In genomic region chr2:18518116-18519111, GRCh38 we compare ENCODE assay signal across 14 cellular contexts. TPM values are rescaled to one million over a fixed set of nuclear protein-coding genes. Genes with fewer than 3 reads are reported as not detected.
DNase-seq lines count a peak whose midpoint lies in the region; ATAC-seq, FAIRE-seq and TF ChIP-seq lines count a peak whose summit lies in the region.
"Had no signal": no experiment of that assay in that cellular context is flagged by ENCODE, and none has a peak within 500 bp of the region (broad histone marks: within the 10 kb centered on the region; RNA-seq: fewer than 3 reads in every experiment).

No MANE protein-coding gene starts in this region.

- intact Hi-C loops in tibial artery (cut with DNase I; ENCODE audit: low total_unique reads) = no loop called here

- H3K27ac ChIP-seq in tibial artery = peak overlapping the region; percentile 70 to 76
- no peak overlapping the region for H3K27ac ChIP-seq in substantia nigra (ENCODE audit: low read depth, low read length, poor library complexity, severe bottlenecking)
- H3K27ac ChIP-seq: 22Rv1, body of pancreas, PC-9 had no signal

- no peaks in the 10 kb centered on the region for H3K9me3 ChIP-seq in tibial artery
- H3K9me3 ChIP-seq: body of pancreas had no signal

- H3K4me3 ChIP-seq in bronchial epithelial cell (ENCODE audit: low read depth, low read length) (no peak overlapping the region), tibial artery (no peak overlapping the region)
- H3K4me3 ChIP-seq: body of pancreas, PC-9 had no signal

- H3K36me3 ChIP-seq in bronchial epithelial cell (ENCODE audit: control insufficient read depth, insufficient read depth, low read length) = no peaks in the 10 kb centered on the region
- H3K36me3 ChIP-seq in tibial artery = no peaks in the 10 kb centered on the region

- DNase-seq in NCI-H2029 treated with DMSO at 0.1 percent for 48 hours (lab: John Stamatoyannopoulos, UW) (peak; percentile 5), NCI-H2029 (lab: John Stamatoyannopoulos, UW) (no peak), bronchial epithelial cell (ENCODE audit: low read depth) (peak; percentile 17), left lobe of liver (ENCODE audit: low spot score) (no peak), tibial artery (no peak), NCI-H2081 treated with DMSO at 0.1 percent for 48 hours (lab: John Stamatoyannopoulos, UW) (no peak), substantia nigra (lab: John Stamatoyannopoulos, UW) (no peak), germinal center (ENCODE audit: low spot score) (no peak)
- DNase-seq: body of pancreas, NCI-H2107, T1000 had no signal

- TF ChIP-seq CTCF in bronchial epithelial cell (IDR thresholded peaks at IDR 0.05; ENCODE audit: insufficient read depth, low read length, severe bottlenecking) (no peak), tibial artery (IDR thresholded peaks at IDR 0.05) (no peak)

- no peak for FAIRE-seq in bronchial epithelial cell (lab: Jason Lieb, UNC)

- peaks cover 0 to 52% (median 35%) of the 10 kb centered on the region in 4 donors for H3K4me1 ChIP-seq in tibial artery
- H3K4me1 ChIP-seq: body of pancreas had no signal

- ATAC-seq in left lobe of liver = peak; percentile 76
- ATAC-seq: body of pancreas, sciatic nerve had no signal

- H3K27me3 ChIP-seq in bronchial epithelial cell (ENCODE audit: control insufficient read depth, insufficient read depth, low read length) = no peaks in the 10 kb centered on the region
- no peaks in the 10 kb centered on the region for H3K27me3 ChIP-seq in tibial artery
- H3K27me3 ChIP-seq: body of pancreas had no signal

RNA-seq across cellular contexts. Expression of gene RDH14, which starts 42.0 kb away (rescaled TPM):
- 15.6 and 18.2 TPM in 2 replicates for total RNA-seq in bronchial epithelial cell
- 12.5 TPM for total RNA-seq in left lobe of liver

Comparison
In these comparisons a context has a peak if more than half of its experiments do, and no peak if none do; other contexts are left out.
1. DNase-seq: peak in NCI-H2029 treated with DMSO at 0.1 percent for 48 hours (single experiment) and bronchial epithelial cell (single experiment); none in NCI-H2029 (single experiment), left lobe of liver (single experiment), tibial artery (0 of 2), NCI-H2081 treated with DMSO at 0.1 percent for 48 hours (single experiment), substantia nigra (0 of 49) and germinal center (single experiment).